14 cellular contexts compared by ENCODE assay signal in genomic region chr6:1760876-1761275, GRCh38.
DNase-seq lines count a peak whose midpoint lies in the region; ATAC-seq and TF ChIP-seq lines count a peak whose summit lies in the region.
"Had no signal": no experiment of that assay in that cellular context is flagged by ENCODE, and none has a peak within 500 bp of the region (broad histone marks: within the 10 kb centered on the region; RNA-seq: fewer than 3 reads in every experiment).

No MANE protein-coding gene starts in this region.

- TF ChIP-seq POLR2A in breast epithelium (IDR thresholded peaks at IDR 0.05): no peak

- no peaks in the 10 kb centered on the region for H3K27me3 Mint-ChIP-seq in osteocyte (ENCODE audit: unreplicated experiment)
- H3K27me3 Mint-ChIP-seq: CD4-positive, CD25-positive, alpha-beta regulatory T cell had no signal

- no peak overlapping the region for H2AFZ ChIP-seq in mammary epithelial cell (ENCODE audit: low read depth, low read length)

- H3K79me2 ChIP-seq in mammary epithelial cell (ENCODE audit: insufficient read depth, low read length): no peaks in the 10 kb centered on the region

- no peak for ATAC-seq in GM19467 (IDR thresholded peaks at IDR 0.05; ENCODE audit: unreplicated experiment)
- ATAC-seq: HCT116 had no signal

- no TSS peak for BruUV-seq in mammary epithelial cell (replicated peaks; lab: Mats Ljungman, UMichigan)

- H3K27ac ChIP-seq in mammary epithelial cell (ENCODE audit: insufficient read depth, low read depth, low read length): peak overlapping the region; percentile 94
- H3K27ac ChIP-seq in breast epithelium: no peak overlapping the region
- H3K27ac ChIP-seq: BLaER1 treated with 17β-estradiol and CSF1 and Interleukin-3, amounts not matched to agents 10 nM and 100 nM had no signal

- no peak overlapping the region for H3K4me2 ChIP-seq in mammary epithelial cell (ENCODE audit: insufficient read depth, low read depth, low read length)
- H3K4me2 ChIP-seq: BLaER1 treated with 17β-estradiol and CSF1 and Interleukin-3, amounts not matched to agents 10 nM and 100 nM had no signal

- H3K36me3 ChIP-seq in mammary epithelial cell (ENCODE audit: insufficient read depth, low read length) (no peaks in the 10 kb centered on the region), breast epithelium (no peaks in the 10 kb centered on the region)

- dilution Hi-C loops in mammary epithelial cell (cut with HindIII; ENCODE audit: low sequenced_read_pairs): no loop called here

- H3K4me3 Mint-ChIP-seq in osteocyte (ENCODE audit: unreplicated experiment): no peak overlapping the region
- H3K4me3 Mint-ChIP-seq: CD4-positive, CD25-positive, alpha-beta regulatory T cell had no signal

- H3K4me3 ChIP-seq in mammary epithelial cell (replicated peaks in 1 of 3; ENCODE audit: insufficient read depth in 1 of 3, low read depth in 2 of 3, low read length in 3 of 3) (no peak overlapping the region), breast epithelium (no peak overlapping the region)
- H3K4me3 ChIP-seq: BLaER1 treated with 17β-estradiol and CSF1 and Interleukin-3, amounts not matched to agents 10 nM and 100 nM had no signal

- H3K27me3 ChIP-seq in mammary epithelial cell (ENCODE audit: insufficient read depth, low read length): no peaks in the 10 kb centered on the region
- no peaks in the 10 kb centered on the region for H3K27me3 ChIP-seq in breast epithelium
- H3K27me3 ChIP-seq: BLaER1 treated with 17β-estradiol and CSF1 and Interleukin-3, amounts not matched to agents 10 nM and 100 nM had no signal

- H3K4me1 ChIP-seq in mammary epithelial cell (ENCODE audit: insufficient read depth, low read length) (peaks cover 30% of the 10 kb centered on the region), breast epithelium (no peaks in the 10 kb centered on the region)
- H3K4me1 ChIP-seq: BLaER1 treated with 17β-estradiol and CSF1 and Interleukin-3, amounts not matched to agents 10 nM and 100 nM had no signal

- DNase-seq in mammary epithelial cell: no peak
- DNase-seq in breast epithelium (ENCODE audit: low spot score in 2 of 2): no peak
- DNase-seq in NCI-H69 (lab: John Stamatoyannopoulos, UW): peak; percentile 10
- DNase-seq in osteocyte (ENCODE audit: extremely low spot score, unreplicated experiment): no peak
- DNase-seq in cortex of kidney (lab: John Stamatoyannopoulos, UW): no peak
- no peak for DNase-seq in DMS114 treated with DMSO at 0.1 percent for 48 hours (lab: John Stamatoyannopoulos, UW; ENCODE audit: unreplicated experiment)
- DNase-seq: 8988T; ACHN; CD4-positive, CD25-positive, alpha-beta regulatory T cell; EL; GDM1 had no signal

- intact Hi-C loops in mammary epithelial cell (cut with micrococcal nuclease) (loop anchor here (5.0 kb wide), 1 partner anchor 149 kb away; no protein-coding TSS in a partner anchor), breast epithelium (cut with DNase I; ENCODE audit: low total_unique reads) (loop anchor here (10.0 kb wide), 1 partner anchor 146 kb away; no protein-coding TSS in a partner anchor)

- WGBS in mammary epithelial cell (ENCODE audit: low coverage, missing lambda C conversion rate): 96% methylated on average over 2 of the region's 2 CpGs

- H3K9ac ChIP-seq in mammary epithelial cell (ENCODE audit: insufficient read depth, low read length): no peak overlapping the region
- H3K9ac ChIP-seq: BLaER1 treated with 17β-estradiol and CSF1 and Interleukin-3, amounts not matched to agents 10 nM and 100 nM had no signal

- peaks cover 41% of the 10 kb centered on the region for H3K4me1 Mint-ChIP-seq in osteocyte (ENCODE audit: unreplicated experiment)
- H3K4me1 Mint-ChIP-seq: CD4-positive, CD25-positive, alpha-beta regulatory T cell had no signal

- in situ Hi-C loops in mammary epithelial cell (cut with MboI; ENCODE audit: low sequenced_read_pairs in 2 of 2): no loop called here

- peak overlapping the region; percentile 2 for H3K27ac Mint-ChIP-seq in osteocyte (ENCODE audit: unreplicated experiment)
- H3K27ac Mint-ChIP-seq: CD4-positive, CD25-positive, alpha-beta regulatory T cell had no signal

- CTCF ChIA-PET in mammary epithelial cell (lab: Charles Lee; ENCODE audit: low non-redundant PET): no interaction called here

- TF ChIP-seq CTCF in mammary epithelial cell (conservative IDR thresholded peaks at IDR 0.05 in 1 of 2, IDR thresholded peaks at IDR 0.05 in 1 of 2; ENCODE audit: extremely low read depth in 1 of 2, insufficient read depth in 1 of 2, low read depth in 1 of 2, low read length in 2 of 2): no peak
- TF ChIP-seq CTCF in breast epithelium (IDR thresholded peaks at IDR 0.05): no peak
- no peak for TF ChIP-seq CTCF in osteocyte (IDR thresholded peaks at IDR 0.05)

- H3K9me3 Mint-ChIP-seq in osteocyte (ENCODE audit: unreplicated experiment): no peaks in the 10 kb centered on the region

- H3K9me3 ChIP-seq in mammary epithelial cell (replicated peaks; ENCODE audit: insufficient read depth, low read length): no peaks in the 10 kb centered on the region
- no peaks in the 10 kb centered on the region for H3K9me3 ChIP-seq in breast epithelium
- H3K9me3 ChIP-seq: BLaER1 treated with 17β-estradiol and CSF1 and Interleukin-3, amounts not matched to agents 10 nM and 100 nM had no signal

- H4K20me1 ChIP-seq in mammary epithelial cell (ENCODE audit: insufficient read depth, low read length): no peaks in the 10 kb centered on the region
- H4K20me1 ChIP-seq: BLaER1 treated with 17β-estradiol and CSF1 and Interleukin-3, amounts not matched to agents 10 nM and 100 nM had no signal

- H3K36me3 Mint-ChIP-seq in osteocyte (ENCODE audit: unreplicated experiment): no peaks in the 10 kb centered on the region
